1 cellular context compared by ENCODE assay signal in genomic region chr1:145720878-145721671, GRCh38.
TF ChIP-seq lines count a peak whose summit lies in the region.

No MANE protein-coding gene starts in this region.

TF ChIP-seq in HepG2, 621 proteins besides CTCF, POLR2A, EP300 and RAD21 (continued from another document):
- TF ChIP-seq ZFP1 (CRISPR knock-in tag; IDR thresholded peaks at IDR 0.05) = no peak
- no peak for TF ChIP-seq GPN1 (CRISPR knock-in tag; IDR thresholded peaks at IDR 0.05; ENCODE audit: borderline replicate concordance)
- 0 out of 2 replicates have a peak, but pooled peaks have one; percentile 57 for TF ChIP-seq ZNF567 (CRISPR knock-in tag; IDR thresholded peaks at IDR 0.05; ENCODE audit: borderline replicate concordance)
- TF ChIP-seq ZBTB8A (CRISPR knock-in tag; IDR thresholded peaks at IDR 0.05; ENCODE audit: borderline replicate concordance, low read depth) = no peak
- TF ChIP-seq REXO4 (CRISPR knock-in tag; IDR thresholded peaks at IDR 0.05; ENCODE audit: borderline replicate concordance) = no peak
- TF ChIP-seq HOXA5 (CRISPR knock-in tag; IDR thresholded peaks at IDR 0.05) = no peak
- TF ChIP-seq SNRNP70 (IDR thresholded peaks at IDR 0.05; ENCODE audit: low read depth, low read length) = no peak
- TF ChIP-seq ZNF619 (CRISPR knock-in tag; IDR thresholded peaks at IDR 0.05) = no peak
- TF ChIP-seq NFE2 (CRISPR knock-in tag; IDR thresholded peaks at IDR 0.05) = no peak
- no peak for TF ChIP-seq ZNF564 (CRISPR knock-in tag; IDR thresholded peaks at IDR 0.05)
- TF ChIP-seq FOXP1 (IDR thresholded peaks at IDR 0.05) = no peak
- TF ChIP-seq FOXP1 (CRISPR knock-in tag; IDR thresholded peaks at IDR 0.05) = no peak
- TF ChIP-seq HNRNPK (IDR thresholded peaks at IDR 0.05; ENCODE audit: low read depth, low read length, poor library complexity, severe bottlenecking) = no peak
- no peak for TF ChIP-seq ZNF296 (CRISPR knock-in tag; conservative IDR thresholded peaks at IDR 0.05)
- no peak for TF ChIP-seq ZNF570 (CRISPR knock-in tag; IDR thresholded peaks at IDR 0.05; ENCODE audit: borderline replicate concordance)
- no peak for TF ChIP-seq NFIC (IDR thresholded peaks at IDR 0.05; ENCODE audit: low read length)
- TF ChIP-seq, protein P1, sequence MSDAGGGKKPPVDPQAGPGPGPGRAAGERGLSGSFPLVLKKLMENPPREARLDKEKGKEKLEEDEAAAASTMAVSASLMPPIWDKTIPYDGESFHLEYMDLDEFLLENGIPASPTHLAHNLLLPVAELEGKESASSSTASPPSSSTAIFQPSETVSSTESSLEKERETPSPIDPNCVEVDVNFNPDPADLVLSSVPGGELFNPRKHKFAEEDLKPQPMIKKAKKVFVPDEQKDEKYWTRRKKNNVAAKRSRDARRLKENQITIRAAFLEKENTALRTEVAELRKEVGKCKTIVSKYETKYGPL (CRISPR knock-in tag; IDR thresholded peaks at IDR 0.05) = no peak
- TF ChIP-seq HINFP (CRISPR knock-in tag; IDR thresholded peaks at IDR 0.05; ENCODE audit: low read depth) = no peak
- TF ChIP-seq ARHGAP35 (CRISPR knock-in tag; IDR thresholded peaks at IDR 0.05; ENCODE audit: borderline replicate concordance) = no peak
- peak; percentile 48 for TF ChIP-seq ZNF574 (CRISPR knock-in tag; IDR thresholded peaks at IDR 0.05)
